In the genomic region with DNA sequence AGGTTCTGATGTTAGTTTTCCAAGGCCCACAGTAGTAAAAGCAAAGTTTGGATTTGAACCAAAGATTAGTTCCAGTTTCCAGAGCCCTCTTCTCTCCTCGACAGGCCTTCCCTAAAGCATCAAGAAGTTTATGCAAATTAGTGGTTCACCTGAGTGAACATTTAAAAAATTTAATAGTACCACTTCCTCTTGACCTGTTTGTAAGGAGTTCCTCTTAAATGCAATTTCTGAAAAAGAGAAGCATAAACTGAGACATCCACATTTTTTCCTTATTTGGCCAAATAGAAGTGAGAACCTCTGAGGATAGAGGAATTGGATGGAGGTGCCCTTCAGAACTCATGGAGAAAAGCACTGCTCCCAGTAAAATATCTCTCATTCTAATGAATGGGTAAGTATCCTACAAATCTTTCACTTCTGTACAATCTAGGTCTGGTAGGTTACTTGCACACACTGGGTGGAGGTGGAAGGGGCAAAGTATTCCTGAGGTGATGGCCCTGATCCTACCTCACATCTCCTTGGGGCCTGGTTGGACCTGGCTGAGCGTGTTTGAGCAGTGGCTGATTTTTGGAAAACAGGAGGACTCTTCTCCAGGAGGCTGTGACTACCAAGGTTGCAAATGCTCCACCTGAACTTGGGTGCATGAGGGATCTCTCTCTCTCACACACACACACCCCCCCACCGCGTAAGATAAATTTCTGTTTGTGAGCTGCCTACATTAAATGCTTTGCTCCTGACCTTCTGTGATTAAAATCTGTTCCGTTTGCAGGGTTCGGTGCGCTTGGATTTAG, we compare ENCODE assay signal across 8 cellular contexts. TPM values are rescaled to one million over a fixed set of nuclear protein-coding genes. Genes with fewer than 3 reads are reported as not detected.
A peak's percentile ranks its signal among the peaks of the same experiment; 100 is the strongest.
DNase-seq lines count a peak whose midpoint lies in the region; ATAC-seq lines count a peak whose summit lies in the region.

No MANE protein-coding gene starts in this region.

- peaks cover 2% of the 10 kb centered on the region for H3K79me1 ChIP-seq in neuronal stem cell (ENCODE audit: low read depth, low read length)

- no CpG with 5 or more reads among the region's 7 CpGs for WGBS in neuronal stem cell (ENCODE audit: extremely low coverage in 2 of 2, insufficient read length in 2 of 2, insufficient replicate concordance in 1 of 2), 2 donors

- H2AK5ac ChIP-seq in neuronal stem cell (ENCODE audit: low read depth, low read length): no peak overlapping the region

- H2BK120ac ChIP-seq in neuronal stem cell (ENCODE audit: low read depth, low read length): no peak overlapping the region

- no peaks in the 10 kb centered on the region for H3K27me3 ChIP-seq in HUES6 (ENCODE audit: control insufficient read depth, insufficient read depth, low read length)
- H3K27me3 ChIP-seq in duodenal mucosa (ENCODE audit: control insufficient read depth in 1 of 2, insufficient read depth in 2 of 2, low read length in 2 of 2): peaks cover 0 to 4% of the 10 kb centered on the region in 2 donors
- H3K27me3 ChIP-seq in neuronal stem cell (ENCODE audit: control insufficient read depth in 3 of 3, insufficient read depth in 3 of 3, low read depth in 1 of 3, low read length in 3 of 3): no peaks in the 10 kb centered on the region

- peak overlapping the region; percentile 93 for H3K4me3 ChIP-seq in HUES6 (ENCODE audit: low read depth, low read length)
- H3K4me3 ChIP-seq in duodenal mucosa (ENCODE audit: low read depth in 1 of 2, low read length in 2 of 2): peak overlapping the region; percentile 68 to 70
- H3K4me3 ChIP-seq in neuronal stem cell (ENCODE audit: low read length in 2 of 2): peak overlapping the region in 1 of 2 donors; percentile 69

- H3K4ac ChIP-seq in neuronal stem cell (ENCODE audit: low read length): no peak overlapping the region

- H3K36me3 ChIP-seq in HUES6 (ENCODE audit: control insufficient read depth, insufficient read depth, low read length): no peaks in the 10 kb centered on the region
- H3K36me3 ChIP-seq in duodenal mucosa (ENCODE audit: control insufficient read depth in 1 of 2, insufficient read depth in 2 of 2, low read length in 2 of 2): no peaks in the 10 kb centered on the region
- H3K36me3 ChIP-seq in neuronal stem cell (replicated peaks in 1 of 2; ENCODE audit: control insufficient read depth in 2 of 2, insufficient read depth in 2 of 2, low read length in 2 of 2): no peaks in the 10 kb centered on the region

- peak overlapping the region; percentile 31 for H4K8ac ChIP-seq in neuronal stem cell (ENCODE audit: low read depth, low read length)

- H3K4me2 ChIP-seq in neuronal stem cell (ENCODE audit: insufficient read depth, low read length, poor library complexity, severe bottlenecking): no peak overlapping the region

- no peak overlapping the region for H4K91ac ChIP-seq in neuronal stem cell (ENCODE audit: low read depth, low read length, poor library complexity)

- no peak overlapping the region for H2BK12ac ChIP-seq in neuronal stem cell (ENCODE audit: low read length)

- peaks cover 7% of the 10 kb centered on the region for H3K4me1 ChIP-seq in HUES6 (ENCODE audit: control insufficient read depth, insufficient read depth, low read length)
- peaks cover 4 to 6% of the 10 kb centered on the region in 2 donors for H3K4me1 ChIP-seq in duodenal mucosa (ENCODE audit: control insufficient read depth in 1 of 2, insufficient read depth in 2 of 2, low read length in 2 of 2)
- peaks cover 0 to 2% of the 10 kb centered on the region in 2 donors for H3K4me1 ChIP-seq in neuronal stem cell (ENCODE audit: control insufficient read depth in 2 of 2, insufficient read depth in 1 of 2, low read depth in 1 of 2, low read length in 2 of 2)

- H2AFZ ChIP-seq in neuronal stem cell (ENCODE audit: low read length): peak overlapping the region; percentile 97

- H2BK5ac ChIP-seq in neuronal stem cell (ENCODE audit: low read length): no peak overlapping the region

- peak overlapping the region; percentile 28 for H3K14ac ChIP-seq in neuronal stem cell (ENCODE audit: low read length)

- H3K27ac ChIP-seq in HUES6 (ENCODE audit: low read depth, low read length) (0 out of 2 replicates have a peak overlapping the region, but pooled peaks have one; percentile 89), duodenal mucosa (ENCODE audit: low read depth, low read length) (peak overlapping the region; percentile 84), neuronal stem cell (replicated peaks; ENCODE audit: low read length) (no peak overlapping the region)

- H2BK15ac ChIP-seq in neuronal stem cell (ENCODE audit: low read length): no peak overlapping the region

- H3K23ac ChIP-seq in neuronal stem cell (ENCODE audit: low read depth, low read length, poor library complexity): no peak overlapping the region

- peak; percentile 10 for DNase-seq in GM03348 (ENCODE audit: low spot score)
- no peak for DNase-seq in neuronal stem cell (ENCODE audit: low spot score)
- no peak for DNase-seq in stimulated activated CD4-positive, alpha-beta T cell treated with anti-CD3 and anti-CD28 coated beads, Interleukin-4, amount 100 ng/mL, for 1 hour
- no peak for DNase-seq in cortex of kidney (lab: John Stamatoyannopoulos, UW)

- H3K18ac ChIP-seq in neuronal stem cell (ENCODE audit: low read length): no peak overlapping the region

- peak; percentile 49 for ATAC-seq in GM21367 (IDR thresholded peaks at IDR 0.05; ENCODE audit: unreplicated experiment)
- no peak for ATAC-seq in HG03097 (IDR thresholded peaks at IDR 0.05; ENCODE audit: low FRiP score, unreplicated experiment)

- H3K9me3 ChIP-seq in HUES6 (ENCODE audit: control insufficient read depth, insufficient read depth, low read depth, low read length): no peaks in the 10 kb centered on the region
- no peaks in the 10 kb centered on the region for H3K9me3 ChIP-seq in duodenal mucosa (ENCODE audit: control insufficient read depth in 1 of 2, low read length in 2 of 2)
- H3K9me3 ChIP-seq in neuronal stem cell (replicated peaks in 1 of 2; ENCODE audit: control insufficient read depth in 2 of 2, insufficient read depth in 1 of 2, low read depth in 1 of 2, low read length in 2 of 2): no peaks in the 10 kb centered on the region

- H3K9ac ChIP-seq in HUES6 (ENCODE audit: low read length) (peak overlapping the region; percentile 77), duodenal mucosa (ENCODE audit: low read depth in 1 of 2, low read length in 2 of 2) (peak overlapping the region; percentile 5 to 64), neuronal stem cell (ENCODE audit: low read depth, low read length, poor library complexity) (peak overlapping the region; percentile 38)

RNA-seq across cellular contexts. Expression of a gene that starts 1.0 kb away (rescaled TPM):
- 15.0 TPM for polyA plus RNA-seq in neuronal stem cell (2013, experiment 1 of 2)
- 15.2 TPM for polyA plus RNA-seq in neuronal stem cell (2013, experiment 2 of 2)
